Comparison of ENCODE assay signal across 1 cellular context in genomic region chr11:61871158-61871597, GRCh38.
TF ChIP-seq lines count a peak whose summit lies in the region.

No MANE protein-coding gene starts in this region.

TF ChIP-seq in K562, 482 proteins besides CTCF, POLR2A, EP300 and RAD21 (continued from another document and continues in another):
- TF ChIP-seq CBX3 (IDR thresholded peaks at IDR 0.05; ENCODE audit: borderline replicate concordance in 1 of 2, low read length in 2 of 2), result no peak
- TF ChIP-seq IRF9 (tag; IDR thresholded peaks at IDR 0.05), result no peak
- TF ChIP-seq ZNF23 (CRISPR knock-in tag; IDR thresholded peaks at IDR 0.05), result no peak
- no peak for TF ChIP-seq ZNF696 (CRISPR knock-in tag; conservative IDR thresholded peaks at IDR 0.05)
- TF ChIP-seq, protein P1, sequence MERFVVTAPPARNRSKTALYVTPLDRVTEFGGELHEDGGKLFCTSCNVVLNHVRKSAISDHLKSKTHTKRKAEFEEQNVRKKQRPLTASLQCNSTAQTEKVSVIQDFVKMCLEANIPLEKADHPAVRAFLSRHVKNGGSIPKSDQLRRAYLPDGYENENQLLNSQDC (CRISPR knock-in tag; IDR thresholded peaks at IDR 0.05), result no peak
- no peak for TF ChIP-seq CHD2 (IDR thresholded peaks at IDR 0.05; ENCODE audit: low read depth, low read length)
- no peak for TF ChIP-seq MEF2D (tag; conservative IDR thresholded peaks at IDR 0.05; ENCODE audit: low read depth)
- TF ChIP-seq ZNF384 (IDR thresholded peaks at IDR 0.05; ENCODE audit: low read depth, low read length), result no peak
- 0 out of 2 replicates have a peak, but pooled peaks have one; percentile 61 for TF ChIP-seq ETV5 (CRISPR knock-in tag; IDR thresholded peaks at IDR 0.05; ENCODE audit: low read depth)
- no peak for TF ChIP-seq ZNF165 (CRISPR knock-in tag; IDR thresholded peaks at IDR 0.05; ENCODE audit: borderline replicate concordance)
- TF ChIP-seq SFPQ (IDR thresholded peaks at IDR 0.05; ENCODE audit: low read depth, low read length), result no peak
- TF ChIP-seq RBBP5 (IDR thresholded peaks at IDR 0.05; ENCODE audit: borderline replicate concordance, insufficient read depth, low read length, poor library complexity, severe bottlenecking), result peak; percentile 26
- no peak for TF ChIP-seq SUPT5H (IDR thresholded peaks at IDR 0.05)
- TF ChIP-seq RBFOX2 (IDR thresholded peaks at IDR 0.05; ENCODE audit: low read depth, low read length), result peak; percentile 63
- no peak for TF ChIP-seq CEBPZ (IDR thresholded peaks at IDR 0.05; ENCODE audit: borderline replicate concordance, low read depth, low read length)
- TF ChIP-seq TSC22D4 (tag; IDR thresholded peaks at IDR 0.05), result no peak
- TF ChIP-seq ZNF184 (CRISPR knock-in tag; IDR thresholded peaks at IDR 0.05), result no peak
- TF ChIP-seq SMAD2 (IDR thresholded peaks at IDR 0.05; ENCODE audit: low read depth, low read length), result no peak
- peak; percentile 69 to 75 for TF ChIP-seq RCOR1 (IDR thresholded peaks at IDR 0.05; ENCODE audit: borderline replicate concordance in 1 of 2, low read depth in 2 of 2, low read length in 2 of 2)
- peak; percentile 82; the same call in 1 of the 2 replicates for TF ChIP-seq STAG1 (CRISPR knock-in tag; IDR thresholded peaks at IDR 0.05; ENCODE audit: borderline replicate concordance)
- no peak for TF ChIP-seq MLLT1 (IDR thresholded peaks at IDR 0.05)
- TF ChIP-seq SMARCA4 (IDR thresholded peaks at IDR 0.05), result no peak
- no peak for TF ChIP-seq MAFG (tag; conservative IDR thresholded peaks at IDR 0.05)
- TF ChIP-seq ZNF277 (CRISPR knock-in tag; IDR thresholded peaks at IDR 0.05; ENCODE audit: borderline replicate concordance), result no peak
- no peak for TF ChIP-seq ZNF77 (CRISPR knock-in tag; IDR thresholded peaks at IDR 0.05)
- TF ChIP-seq SIRT6 (IDR thresholded peaks at IDR 0.05; ENCODE audit: low read depth, low read length), result no peak
- no peak for TF ChIP-seq NFIX (CRISPR knock-in tag; IDR thresholded peaks at IDR 0.05; ENCODE audit: low read depth)
- TF ChIP-seq, protein P2, sequence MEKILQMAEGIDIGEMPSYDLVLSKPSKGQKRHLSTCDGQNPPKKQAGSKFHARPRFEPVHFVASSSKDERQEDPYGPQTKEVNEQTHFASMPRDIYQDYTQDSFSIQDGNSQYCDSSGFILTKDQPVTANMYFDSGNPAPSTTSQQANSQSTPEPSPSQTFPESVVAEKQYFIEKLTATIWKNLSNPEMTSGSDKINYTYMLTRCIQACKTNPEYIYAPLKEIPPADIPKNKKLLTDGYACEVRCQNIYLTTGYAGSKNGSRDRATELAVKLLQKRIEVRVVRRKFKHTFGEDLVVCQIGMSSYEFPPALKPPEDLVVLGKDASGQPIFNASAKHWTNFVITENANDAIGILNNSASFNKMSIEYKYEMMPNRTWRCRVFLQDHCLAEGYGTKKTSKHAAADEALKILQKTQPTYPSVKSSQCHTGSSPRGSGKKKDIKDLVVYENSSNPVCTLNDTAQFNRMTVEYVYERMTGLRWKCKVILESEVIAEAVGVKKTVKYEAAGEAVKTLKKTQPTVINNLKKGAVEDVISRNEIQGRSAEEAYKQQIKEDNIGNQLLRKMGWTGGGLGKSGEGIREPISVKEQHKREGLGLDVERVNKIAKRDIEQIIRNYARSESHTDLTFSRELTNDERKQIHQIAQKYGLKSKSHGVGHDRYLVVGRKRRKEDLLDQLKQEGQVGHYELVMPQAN (IDR thresholded peaks at IDR 0.05; ENCODE audit: borderline replicate concordance), result no peak
- peak; percentile 46; the same call in 1 of the 2 replicates for TF ChIP-seq EP400 (IDR thresholded peaks at IDR 0.05)
- TF ChIP-seq ZNF431 (CRISPR knock-in tag; IDR thresholded peaks at IDR 0.05), result no peak
- no peak for TF ChIP-seq RBM15 (IDR thresholded peaks at IDR 0.05; ENCODE audit: insufficient read depth, low read length)
- TF ChIP-seq BRD4 (IDR thresholded peaks at IDR 0.05), result no peak
- no peak for TF ChIP-seq CEBPB (tag; IDR thresholded peaks at IDR 0.05)
- TF ChIP-seq ZNF133 (CRISPR knock-in tag; IDR thresholded peaks at IDR 0.05), result no peak
- no peak for TF ChIP-seq ZNF274 (IDR thresholded peaks at IDR 0.05; ENCODE audit: borderline replicate concordance, low read depth, low read length)
- TF ChIP-seq ZNF12 (CRISPR knock-in tag; IDR thresholded peaks at IDR 0.05), result no peak
- no peak for TF ChIP-seq POLR3G (IDR thresholded peaks at IDR 0.05; ENCODE audit: extremely low read depth, insufficient read length, insufficient replicate concordance)
- no peak for TF ChIP-seq HOXB6 (CRISPR knock-in tag; IDR thresholded peaks at IDR 0.05; ENCODE audit: borderline replicate concordance)
- no peak for TF ChIP-seq GTF3C2 (IDR thresholded peaks at IDR 0.05; ENCODE audit: borderline replicate concordance, extremely low read depth, insufficient read length)
- TF ChIP-seq ZNF695 (CRISPR knock-in tag; IDR thresholded peaks at IDR 0.05), result no peak
- TF ChIP-seq TCF3 (CRISPR knock-in tag; IDR thresholded peaks at IDR 0.05), result peak; percentile 40
- no peak for TF ChIP-seq DNMT1 (IDR thresholded peaks at IDR 0.05)
- TF ChIP-seq POLR2AphosphoS2 (IDR thresholded peaks at IDR 0.05; ENCODE audit: low read length), result no peak
- no peak; the same call in 1 of the 2 replicates for TF ChIP-seq ZNF224 (CRISPR knock-in tag; IDR thresholded peaks at IDR 0.05)
- TF ChIP-seq ZNF354B (CRISPR knock-in tag; IDR thresholded peaks at IDR 0.05), result no peak
- no peak for TF ChIP-seq BMI1 (IDR thresholded peaks at IDR 0.05; ENCODE audit: low read length)
- TF ChIP-seq ZNF586 (CRISPR knock-in tag; conservative IDR thresholded peaks at IDR 0.05), result no peak
- no peak for TF ChIP-seq LEF1 (IDR thresholded peaks at IDR 0.05)
- TF ChIP-seq TFAM (CRISPR knock-in tag; conservative IDR thresholded peaks at IDR 0.05), result no peak
- TF ChIP-seq GABPB1 (CRISPR knock-in tag; IDR thresholded peaks at IDR 0.05), result no peak; the same call in 1 of the 2 replicates
- TF ChIP-seq, protein P3, sequence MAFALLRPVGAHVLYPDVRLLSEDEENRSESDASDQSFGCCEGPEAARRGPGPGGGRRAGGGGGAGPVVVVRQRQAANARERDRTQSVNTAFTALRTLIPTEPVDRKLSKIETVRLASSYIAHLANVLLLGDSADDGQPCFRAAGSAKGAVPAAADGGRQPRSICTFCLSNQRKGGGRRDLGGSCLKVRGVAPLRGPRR (CRISPR knock-in tag; IDR thresholded peaks at IDR 0.05), result no peak
- TF ChIP-seq, protein P4, sequence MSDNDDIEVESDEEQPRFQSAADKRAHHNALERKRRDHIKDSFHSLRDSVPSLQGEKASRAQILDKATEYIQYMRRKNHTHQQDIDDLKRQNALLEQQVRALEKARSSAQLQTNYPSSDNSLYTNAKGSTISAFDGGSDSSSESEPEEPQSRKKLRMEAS (CRISPR knock-in tag; IDR thresholded peaks at IDR 0.05), result peak; percentile 57
- no peak for TF ChIP-seq GABPB2 (CRISPR knock-in tag; conservative IDR thresholded peaks at IDR 0.05)
- TF ChIP-seq, protein P5, sequence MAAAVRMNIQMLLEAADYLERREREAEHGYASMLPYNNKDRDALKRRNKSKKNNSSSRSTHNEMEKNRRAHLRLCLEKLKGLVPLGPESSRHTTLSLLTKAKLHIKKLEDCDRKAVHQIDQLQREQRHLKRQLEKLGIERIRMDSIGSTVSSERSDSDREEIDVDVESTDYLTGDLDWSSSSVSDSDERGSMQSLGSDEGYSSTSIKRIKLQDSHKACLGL (CRISPR knock-in tag; IDR thresholded peaks at IDR 0.05; ENCODE audit: borderline replicate concordance, poor library complexity, severe bottlenecking), result no peak
- no peak for TF ChIP-seq YY1 (IDR thresholded peaks at IDR 0.05; ENCODE audit: borderline replicate concordance in 1 of 3, control insufficient read depth in 1 of 3, extremely low read depth in 1 of 3, insufficient read depth in 3 of 3, insufficient read length in 1 of 3, insufficient replicate concordance in 2 of 3, low read depth in 1 of 3, low read length in 2 of 3)
- no peak for TF ChIP-seq RBM14 (IDR thresholded peaks at IDR 0.05; ENCODE audit: borderline replicate concordance, insufficient read depth, low read depth, low read length)
